ENCODE assay signal across 26 cellular contexts in genomic region chr21:35373998-35374397, GRCh38.
DNase-seq lines count a peak whose midpoint lies in the region; ATAC-seq, FAIRE-seq and TF ChIP-seq lines count a peak whose summit lies in the region.
"Had no signal": no experiment of that assay in that cellular context is flagged by ENCODE, and none has a peak within 500 bp of the region (broad histone marks: within the 10 kb centered on the region; RNA-seq: fewer than 3 reads in every experiment).

No MANE protein-coding gene starts in this region.

- H2AFZ ChIP-seq in endothelial cell of umbilical vein (ENCODE audit: low read depth, low read length) (no peak overlapping the region), smooth muscle cell (ENCODE audit: low read depth) (no peak overlapping the region)
- H2AFZ ChIP-seq: GM23248 had no signal

- dilution Hi-C loops in endothelial cell of umbilical vein (cut with MboI; ENCODE audit: extremely low pct_ligation_motif_present, low sequenced_read_pairs), result no loop called here

- no peak overlapping the region for H3K4me3 Mint-ChIP-seq in activated CD8-positive, alpha-beta memory T cell treated with anti-CD3 and anti-CD28 coated beads, Interleukin-2, amount 10 ng/mL, durations not matched to agents 7 days and 5 days
- H3K4me3 Mint-ChIP-seq: CD14-positive monocyte; CD4-positive, alpha-beta T cell; CD8-positive, alpha-beta memory T cell had no signal

- no peaks in the 10 kb centered on the region for H3K9me3 Mint-ChIP-seq in activated CD8-positive, alpha-beta memory T cell treated with anti-CD3 and anti-CD28 coated beads, Interleukin-2, amount 10 ng/mL, durations not matched to agents 7 days and 5 days (ENCODE audit: low read depth)
- H3K9me3 Mint-ChIP-seq: CD14-positive monocyte; CD4-positive, alpha-beta T cell; CD8-positive, alpha-beta memory T cell had no signal

- H3K27ac ChIP-seq in RWPE2 (ENCODE audit: poor library complexity, severe bottlenecking) (peak overlapping the region; percentile 69), endothelial cell of umbilical vein (ENCODE audit: insufficient read depth, low read depth, low read length) (peak overlapping the region; percentile 66), kidney (ENCODE audit: low read depth in 2 of 2, low read length in 2 of 2) (no peak overlapping the region), smooth muscle cell (ENCODE audit: low read depth) (peak overlapping the region; percentile 50)
- H3K27ac ChIP-seq: A549; BLaER1 treated with 17β-estradiol and CSF1 and Interleukin-3, amounts not matched to agents 10 nM and 100 nM had no signal

- FAIRE-seq in endothelial cell of umbilical vein (lab: Jason Lieb, UNC) (no peak), kidney (lab: Jason Lieb, UNC) (peak; percentile 17)
- FAIRE-seq: A549, D721Med, GM12891, GM18507, H1 had no signal

- 93% methylated on average over 2 of the region's 2 CpGs for WGBS in smooth muscle cell (ENCODE audit: low lambda C conversion rate)

- BruUV-seq in endothelial cell of umbilical vein (replicated peaks; lab: Mats Ljungman, UMichigan), result no TSS peak

- H3K9ac ChIP-seq in endothelial cell of umbilical vein (replicated peaks; ENCODE audit: extremely low read depth, insufficient read depth, low read length) (no peak overlapping the region), kidney (ENCODE audit: low read length in 2 of 2) (no peak overlapping the region), smooth muscle cell (ENCODE audit: low read depth) (no peak overlapping the region)
- H3K9ac ChIP-seq: BLaER1 treated with 17β-estradiol and CSF1 and Interleukin-3, amounts not matched to agents 10 nM and 100 nM; GM23248 had no signal

- no peaks in the 10 kb centered on the region for H3K4me1 Mint-ChIP-seq in activated CD8-positive, alpha-beta memory T cell treated with anti-CD3 and anti-CD28 coated beads, Interleukin-2, amount 10 ng/mL, durations not matched to agents 7 days and 5 days
- H3K4me1 Mint-ChIP-seq: CD14-positive monocyte; CD8-positive, alpha-beta memory T cell had no signal

- no peaks in the 10 kb centered on the region for H3K27me3 Mint-ChIP-seq in activated CD8-positive, alpha-beta memory T cell treated with anti-CD3 and anti-CD28 coated beads, Interleukin-2, amount 10 ng/mL, durations not matched to agents 7 days and 5 days
- H3K27me3 Mint-ChIP-seq: CD4-positive, alpha-beta T cell had no signal

- no peak for TF ChIP-seq CTCF in RWPE2 (IDR thresholded peaks at IDR 0.05; ENCODE audit: poor library complexity, severe bottlenecking)
- TF ChIP-seq CTCF in endothelial cell of umbilical vein (IDR thresholded peaks at IDR 0.05; ENCODE audit: extremely low read depth in 1 of 2, insufficient read depth in 1 of 2, low read depth in 1 of 2, low read length in 2 of 2), result no peak
- TF ChIP-seq CTCF in kidney (IDR thresholded peaks at IDR 0.05; ENCODE audit: borderline replicate concordance, extremely low read depth, insufficient read depth), result no peak
- TF ChIP-seq CTCF in smooth muscle cell (IDR thresholded peaks at IDR 0.05; ENCODE audit: borderline replicate concordance, insufficient read depth, poor library complexity, severe bottlenecking), result no peak

- H3F3A ChIP-seq in smooth muscle cell (ENCODE audit: low read depth), result no peaks in the 10 kb centered on the region

- intact Hi-C loops in endothelial cell of umbilical vein (cut with micrococcal nuclease) (loop anchor here (2.0 to 10.0 kb wide), 2 partner anchors 169 to 485 kb away; no protein-coding TSS in a partner anchor), kidney (cut with DNase I) (no loop called here)

- H3K36me3 ChIP-seq in RWPE2 (ENCODE audit: low read depth), result no peaks in the 10 kb centered on the region
- no peaks in the 10 kb centered on the region for H3K36me3 ChIP-seq in endothelial cell of umbilical vein (ENCODE audit: control insufficient read depth in 2 of 2, extremely low read depth in 1 of 2, insufficient read depth in 2 of 2, low read length in 2 of 2)
- H3K36me3 ChIP-seq in kidney (ENCODE audit: control insufficient read depth in 1 of 2, insufficient read depth in 2 of 2, low read length in 2 of 2), result no peaks in the 10 kb centered on the region
- H3K36me3 ChIP-seq in smooth muscle cell (ENCODE audit: low read depth), result no peaks in the 10 kb centered on the region
- H3K36me3 ChIP-seq: BE2C; BLaER1 treated with 17β-estradiol and CSF1 and Interleukin-3, amounts not matched to agents 10 nM and 100 nM had no signal

- H3K4me2 ChIP-seq in endothelial cell of umbilical vein (ENCODE audit: insufficient read depth, low read length) (no peak overlapping the region), smooth muscle cell (no peak overlapping the region)
- H3K4me2 ChIP-seq: A549; BLaER1 treated with 17β-estradiol and CSF1 and Interleukin-3, amounts not matched to agents 10 nM and 100 nM had no signal

- no peaks in the 10 kb centered on the region for H3K36me3 Mint-ChIP-seq in activated CD8-positive, alpha-beta memory T cell treated with anti-CD3 and anti-CD28 coated beads, Interleukin-2, amount 10 ng/mL, durations not matched to agents 7 days and 5 days
- H3K36me3 Mint-ChIP-seq: CD14-positive monocyte; CD8-positive, alpha-beta memory T cell had no signal

- no peak overlapping the region for H3K27ac Mint-ChIP-seq in activated CD8-positive, alpha-beta memory T cell treated with anti-CD3 and anti-CD28 coated beads, Interleukin-2, amount 10 ng/mL, durations not matched to agents 7 days and 5 days
- H3K27ac Mint-ChIP-seq: CD14-positive monocyte; CD4-positive, alpha-beta T cell; CD8-positive, alpha-beta memory T cell had no signal

- TF ChIP-seq POLR2A in endothelial cell of umbilical vein (IDR thresholded peaks at IDR 0.05; ENCODE audit: low read depth, low read length), result no peak

- DNase-seq in RWPE2 (ENCODE audit: low spot score) (no peak), endothelial cell of umbilical vein (ENCODE audit: low read depth, low spot score) (no peak), kidney (no peak), smooth muscle cell (lab: John Stamatoyannopoulos, UW; ENCODE audit: unreplicated experiment) (no peak), NCI-H526 treated with DMSO at 0.1 percent for 48 hours (lab: John Stamatoyannopoulos, UW) (no peak)
- no peak for DNase-seq in activated CD8-positive, alpha-beta memory T cell treated with anti-CD3 and anti-CD28 coated beads, Interleukin-2, amount 10 ng/mL, durations not matched to agents 7 days and 5 days
- DNase-seq: 8988T; ACHN; AML-193; BE2C; CD4-positive, alpha-beta T cell; CD8-positive, alpha-beta memory T cell; DMS53; DMS79 treated with DMSO at 0.1 percent for 48 hours; GF-D8; GM23248; H7; HCEC 1CT had no signal

- no peak for ATAC-seq in RWPE2 (ENCODE audit: low read depth)
- no peak for ATAC-seq in HG03108 (IDR thresholded peaks at IDR 0.05; ENCODE audit: unreplicated experiment)
- no peak for ATAC-seq in activated CD8-positive, alpha-beta memory T cell treated with anti-CD3 and anti-CD28 coated beads, Interleukin-2, amount 10 ng/mL, durations not matched to agents 7 days and 5 days
- ATAC-seq: A549 had no signal

- H3K27me3 ChIP-seq in RWPE2 (ENCODE audit: insufficient read depth, poor library complexity, severe bottlenecking) (no peaks in the 10 kb centered on the region), endothelial cell of umbilical vein (ENCODE audit: control insufficient read depth in 2 of 2, insufficient read depth in 2 of 2, low read length in 2 of 2) (no peaks in the 10 kb centered on the region), smooth muscle cell (ENCODE audit: low read depth) (no peaks in the 10 kb centered on the region)
- H3K27me3 ChIP-seq: BE2C; BLaER1 treated with 17β-estradiol and CSF1 and Interleukin-3, amounts not matched to agents 10 nM and 100 nM had no signal

- H4K20me1 ChIP-seq in endothelial cell of umbilical vein (replicated peaks; ENCODE audit: control insufficient read depth, extremely low read depth, insufficient read depth, low read length), result no peaks in the 10 kb centered on the region
- no peaks in the 10 kb centered on the region for H4K20me1 ChIP-seq in smooth muscle cell (ENCODE audit: low read depth)
- H4K20me1 ChIP-seq: BLaER1 treated with 17β-estradiol and CSF1 and Interleukin-3, amounts not matched to agents 10 nM and 100 nM had no signal

- H3K79me2 ChIP-seq in endothelial cell of umbilical vein (ENCODE audit: control insufficient read depth, insufficient read depth, low read length) (no peaks in the 10 kb centered on the region), smooth muscle cell (ENCODE audit: low read depth) (no peaks in the 10 kb centered on the region)

- CTCF ChIA-PET in endothelial cell of umbilical vein (lab: Charles Lee), result interaction anchor here (1.0 to 1.5 kb wide), 3 partner anchors 16 to 22 kb away, joined by 3 to 4 read pairs (median 3); no protein-coding TSS in a partner anchor
- CTCF ChIA-PET in activated CD8-positive, alpha-beta memory T cell treated with anti-CD3 and anti-CD28 coated beads, Interleukin-2, amount 10 ng/mL, durations not matched to agents 7 days and 5 days (lab: Charles Lee), result no interaction called here

- H3K4me1 ChIP-seq in RWPE2 (ENCODE audit: insufficient read depth, poor library complexity, severe bottlenecking) (peaks cover 23% of the 10 kb centered on the region), endothelial cell of umbilical vein (ENCODE audit: control insufficient read depth, extremely low read depth, insufficient read depth, low read length) (peaks cover 50% of the 10 kb centered on the region), kidney (ENCODE audit: control insufficient read depth in 1 of 2, insufficient read depth in 1 of 2, low read depth in 1 of 2, low read length in 2 of 2) (no peaks in the 10 kb centered on the region), smooth muscle cell (ENCODE audit: low read depth) (no peaks in the 10 kb centered on the region)
- H3K4me1 ChIP-seq: A549; BE2C; BLaER1 treated with 17β-estradiol and CSF1 and Interleukin-3, amounts not matched to agents 10 nM and 100 nM had no signal

- H3K4me3 ChIP-seq in RWPE2 (ENCODE audit: severe bottlenecking) (no peak overlapping the region), endothelial cell of umbilical vein (replicated peaks in 1 of 3; ENCODE audit: insufficient read depth in 1 of 3, low read depth in 1 of 3, low read length in 3 of 3) (no peak overlapping the region), kidney (ENCODE audit: low read length in 2 of 2) (no peak overlapping the region), smooth muscle cell (no peak overlapping the region)
- H3K4me3 ChIP-seq: A549; BLaER1 treated with 17β-estradiol and CSF1 and Interleukin-3, amounts not matched to agents 10 nM and 100 nM; GM23248 had no signal

- H3K9me1 ChIP-seq in endothelial cell of umbilical vein (replicated peaks; ENCODE audit: control insufficient read depth, extremely low read depth, insufficient read depth, low read length), result no peaks in the 10 kb centered on the region

- POLR2A ChIA-PET in endothelial cell of umbilical vein (lab: Charles Lee), result no interaction called here

- no peaks in the 10 kb centered on the region for H3K9me3 ChIP-seq in RWPE2 (ENCODE audit: severe bottlenecking)
- H3K9me3 ChIP-seq in endothelial cell of umbilical vein (replicated peaks; ENCODE audit: control insufficient read depth, insufficient read depth, low read length), result no peaks in the 10 kb centered on the region
- no peaks in the 10 kb centered on the region for H3K9me3 ChIP-seq in kidney (ENCODE audit: control insufficient read depth in 1 of 2, low read length in 2 of 2)
- no peaks in the 10 kb centered on the region for H3K9me3 ChIP-seq in smooth muscle cell (replicated peaks; ENCODE audit: low read depth)
- H3K9me3 ChIP-seq: A549; BE2C; BLaER1 treated with 17β-estradiol and CSF1 and Interleukin-3, amounts not matched to agents 10 nM and 100 nM had no signal

Comparison
In these comparisons a context has a peak if more than half of its experiments do, and no peak if none do; other contexts are left out.
1. H3K27ac ChIP-seq: peak in RWPE2 (single experiment), endothelial cell of umbilical vein (single experiment) and smooth muscle cell (single experiment); none in kidney (0 of 2).